In genomic region chr22:50525104-50525958, GRCh38 we compare ENCODE assay signal across 8 cellular contexts. TPM values are rescaled to one million over a fixed set of nuclear protein-coding genes. Genes with fewer than 3 reads are reported as not detected.
DNase-seq lines count a peak whose midpoint lies in the region; ATAC-seq, FAIRE-seq and TF ChIP-seq lines count a peak whose summit lies in the region.

SCO2 (minus strand) TSS chr22:50525598; CDS start chr22:50524411, 1,187 bp downstream.

- peaks cover 24% of the 10 kb centered on the region for H3K4me1 ChIP-seq in CD8-positive, alpha-beta memory T cell (ENCODE audit: insufficient read depth, low read length)
- H3K4me1 ChIP-seq in H1 (replicated peaks in 1 of 4; ENCODE audit: control insufficient read depth in 3 of 4, insufficient read depth in 4 of 4, low read length in 3 of 4), result peaks cover 0 to 14% (median 6%) of the 10 kb centered on the region in 4 experiments; a peak in 5 of 7 replicates

- peaks cover 18% of the 10 kb centered on the region; the same call in 1 of the 2 replicates for H3K23me2 ChIP-seq in H1 (ENCODE audit: low read depth, low read length)

- peak within 1 kb of the TSS; percentile 81 for H4K91ac ChIP-seq in H1 (replicated peaks; ENCODE audit: insufficient read length, low read length)

- CTCF ChIA-PET in CD8-positive, alpha-beta memory T cell (lab: Charles Lee), result interaction anchor here (0.8 to 6.7 kb wide), 55 partner anchors 8 to 334 kb away, joined by 3 to 91 read pairs (median 5); partner anchors contain the start of genes ADM2, ARSA, CHKB and DENND6B
- CTCF ChIA-PET in H1 (lab: Charles Lee; ENCODE audit: partially characterized antibody), result interaction anchor here (0.6 to 3.4 kb wide), 30 partner anchors 8 to 277 kb away, joined by 3 to 36 read pairs (median 4); partner anchors contain the start of genes DENND6B, KLHDC7B, LMF2 and NCAPH2

- H4K8ac ChIP-seq in H1 (ENCODE audit: extremely low read depth, insufficient read depth, low read length), result peak within 1 kb of the TSS; percentile 80

- peak within 1 kb of the TSS; percentile 70 to 88 for H3K4me2 ChIP-seq in H1 (ENCODE audit: insufficient read depth in 1 of 2, low read depth in 2 of 2, low read length in 2 of 2)

- H3K18ac ChIP-seq in H1 (ENCODE audit: extremely low read depth, low read length), result peak within 1 kb of the TSS; percentile 60

- no peak within 1 kb of the TSS for H3K56ac ChIP-seq in H1 (replicated peaks; ENCODE audit: insufficient read length, low read depth, low read length)

- H3K4me1 Mint-ChIP-seq in CD8-positive, alpha-beta memory T cell, result peaks cover 21 to 38% (median 27%) of the 10 kb centered on the region in 3 donors

- no peaks in the 10 kb centered on the region for H3K79me1 ChIP-seq in H1 (ENCODE audit: low read depth, low read length)

- no peaks in the 10 kb centered on the region for H3K27me3 Mint-ChIP-seq in CD8-positive, alpha-beta memory T cell

- TF ChIP-seq POLR2A in H1 (IDR thresholded peaks at IDR 0.05; ENCODE audit: control extremely low read depth in 1 of 2, low read depth in 2 of 2, low read length in 2 of 2), result 0 out of 3 replicates have a peak, but pooled peaks of 1 of the 2 experiments have one; percentile 33

- H3K14ac ChIP-seq in H1 (ENCODE audit: insufficient read length), result no peak within 1 kb of the TSS

- H3K9ac ChIP-seq in H1 (replicated peaks in 1 of 4; ENCODE audit: extremely low read depth in 1 of 4, low read depth in 3 of 4, low read length in 3 of 4), result peak within 1 kb of the TSS; percentile 6 to 76 (median 67)

- no peak within 1 kb of the TSS for H2AFZ ChIP-seq in H1 (ENCODE audit: low read length)

- H3K9me3 ChIP-seq in CD8-positive, alpha-beta memory T cell (ENCODE audit: low read length), result no peaks in the 10 kb centered on the region
- no peaks in the 10 kb centered on the region for H3K9me3 ChIP-seq in H1 (ENCODE audit: insufficient read depth in 2 of 2, low read depth in 1 of 2, low read length in 1 of 2)

- 1% methylated on average over 69 of the region's 99 CpGs; no CpG with 5 or more reads in 1 of the 2 experiments for WGBS in H1 (ENCODE audit: extremely low coverage in 1 of 2, insufficient coverage in 1 of 2, insufficient read length in 1 of 2, insufficient replicate concordance in 2 of 2, low coverage in 1 of 2, low lambda C conversion rate in 2 of 2, missing lambda C conversion rate in 1 of 2), 2 experiments

- peak within 1 kb of the TSS; percentile 70 for H4K5ac ChIP-seq in H1 (ENCODE audit: insufficient read length, low read depth, low read length)

- H3K4me3 Mint-ChIP-seq in CD8-positive, alpha-beta memory T cell, result peak within 1 kb of the TSS; percentile 85 to 93 (median 89)

- no peak within 1 kb of the TSS for H2BK12ac ChIP-seq in H1 (ENCODE audit: low read depth, low read length)

- no peak within 1 kb of the TSS for H2BK120ac ChIP-seq in H1 (replicated peaks; ENCODE audit: low read depth, low read length)

- TF ChIP-seq CTCF in H1 (IDR thresholded peaks at IDR 0.05; ENCODE audit: control extremely low read depth in 1 of 3, insufficient read depth in 1 of 3, low read depth in 1 of 3, low read length in 3 of 3), result peak; percentile 49 to 61 (median 52)

- POLR2A ChIA-PET in CD8-positive, alpha-beta memory T cell (lab: Charles Lee), result interaction anchor here (0.9 to 4.9 kb wide), 24 partner anchors 8 to 335 kb away, joined by 3 to 93 read pairs (median 6); partner anchors contain the start of genes ADM2, ARSA, CHKB and CPT1B
- POLR2A ChIA-PET in H1 (lab: Charles Lee; ENCODE audit: partially characterized antibody), result interaction anchor here (0.6 to 3.0 kb wide), 17 partner anchors 9 to 85 kb away, joined by 3 to 32 read pairs (median 4); partner anchors contain the start of genes LMF2, NCAPH2 and SYCE3

- H3K9me3 Mint-ChIP-seq in CD8-positive, alpha-beta memory T cell, result no peaks in the 10 kb centered on the region

- H2BK5ac ChIP-seq in H1 (ENCODE audit: low read depth, low read length), result peak within 1 kb of the TSS; percentile 85; the same call in 1 of the 2 replicates

- peak within 1 kb of the TSS; percentile 80 for H3K27ac ChIP-seq in CD8-positive, alpha-beta memory T cell (ENCODE audit: low read depth, low read length)
- H3K27ac ChIP-seq in H1 (ENCODE audit: low read depth, low read length), result no peak within 1 kb of the TSS; the same call in 1 of the 2 replicates

- no peaks in the 10 kb centered on the region for H3K79me2 ChIP-seq in H1 (ENCODE audit: control insufficient read depth in 1 of 2, insufficient read depth in 2 of 2, low read length in 2 of 2)

- H3K23ac ChIP-seq in H1 (ENCODE audit: insufficient read length), result no peak within 1 kb of the TSS

- DNase-seq in CD8-positive, alpha-beta memory T cell, result peak; percentile 96 to 99 (median 97)
- DNase-seq in HS-27A (ENCODE audit: low read depth), result peak; percentile 79
- peak; percentile 93 for DNase-seq in NK-92 treated with Interleukin-12 subunit alpha and Interleukin-12 subunit beta, amount 100 ng/mL, for 24 hours (lab: John Stamatoyannopoulos, UW)
- peak; percentile 95 to 98 (median 97) for DNase-seq in activated CD8-positive, alpha-beta memory T cell treated with anti-CD3 and anti-CD28 coated beads for 48 hours (ENCODE audit: low read depth in 2 of 3, low spot score in 2 of 3)
- peak; percentile 89 to 96 for DNase-seq in H1 (ENCODE audit: low read depth in 1 of 2, low spot score in 2 of 2)
- peak; percentile 99 for DNase-seq in mesenteric fat pad (ENCODE audit: low spot score)
- DNase-seq in stimulated activated CD8-positive, alpha-beta memory T cell treated with anti-CD3 and anti-CD28 coated beads, Interleukin-15, amount 100 ng/mL, for 1 hour (ENCODE audit: low read depth), result peak; percentile 92

- no peak within 1 kb of the TSS for H2BK15ac ChIP-seq in H1 (ENCODE audit: low read length)

- no peak for FAIRE-seq in H1 (lab: Jason Lieb, UNC)

- H3K36me3 Mint-ChIP-seq in CD8-positive, alpha-beta memory T cell, result peaks cover 0 to 25% (median 3%) of the 10 kb centered on the region in 3 donors

- no peak for TF ChIP-seq EP300 in H1 (IDR thresholded peaks at IDR 0.05; ENCODE audit: borderline replicate concordance in 1 of 2, low read depth in 2 of 2, low read length in 2 of 2)

- peak; percentile 38 for ATAC-seq in GM19455 (IDR thresholded peaks at IDR 0.05; ENCODE audit: unreplicated experiment)

- H2BK20ac ChIP-seq in H1 (ENCODE audit: low read length), result no peak within 1 kb of the TSS

- 0 out of 2 replicates have a peak within 1 kb of the TSS, but pooled peaks have one; percentile 55 for H2AK5ac ChIP-seq in H1 (ENCODE audit: low read depth, low read length)

- peaks cover 5 to 25% of the 10 kb centered on the region in 2 experiments for H4K20me1 ChIP-seq in H1 (replicated peaks in 1 of 2; ENCODE audit: control insufficient read depth in 1 of 2, insufficient read depth in 2 of 2, low read length in 2 of 2)

- TF ChIP-seq RAD21 in H1 (IDR thresholded peaks at IDR 0.05 in 1 of 2, conservative IDR thresholded peaks at IDR 0.05 in 1 of 2; ENCODE audit: low read depth in 2 of 2, low read length in 2 of 2), result peak; percentile 32 to 51; a peak in 3 of 4 replicates

- H3K27ac Mint-ChIP-seq in CD8-positive, alpha-beta memory T cell, result peak within 1 kb of the TSS; percentile 85 to 99 (median 88)

- H3K4me3 ChIP-seq in CD8-positive, alpha-beta memory T cell (ENCODE audit: low read length), result peak within 1 kb of the TSS; percentile 64
- H3K4me3 ChIP-seq in H1 (ENCODE audit: extremely low read depth in 1 of 4, insufficient read depth in 2 of 4, low read depth in 3 of 4, low read length in 4 of 4), result peak within 1 kb of the TSS; percentile 63 to 78 (median 67)

- no peaks in the 10 kb centered on the region for H3K27me3 ChIP-seq in CD8-positive, alpha-beta memory T cell (ENCODE audit: insufficient read depth, low read length, poor library complexity, severe bottlenecking)
- H3K27me3 ChIP-seq in H1 (replicated peaks in 1 of 4; ENCODE audit: control insufficient read depth in 3 of 4, extremely low read depth in 1 of 4, insufficient read depth in 3 of 4, low read length in 3 of 4), result peaks cover 21 to 37% (median 31%) of the 10 kb centered on the region in 4 experiments

- no peaks in the 10 kb centered on the region for H3K36me3 ChIP-seq in CD8-positive, alpha-beta memory T cell (ENCODE audit: insufficient read depth, low read length)
- H3K36me3 ChIP-seq in H1 (ENCODE audit: control insufficient read depth in 2 of 4, insufficient read depth in 4 of 4, low read length in 3 of 4), result peaks cover 4 to 16% (median 11%) of the 10 kb centered on the region in 4 experiments; a peak in 6 of 8 replicates

- peak within 1 kb of the TSS; percentile 91 for H3K4ac ChIP-seq in H1 (replicated peaks; ENCODE audit: insufficient read length, low read depth, low read length)

TF ChIP-seq in H1, 55 proteins besides CTCF, POLR2A, EP300 and RAD21 (continues in another document):
- peak; percentile 62 for TF ChIP-seq PHF8 (conservative IDR thresholded peaks at IDR 0.05; ENCODE audit: low read depth, low read length)
- TF ChIP-seq SAP30 (IDR thresholded peaks at IDR 0.05; ENCODE audit: insufficient read depth, insufficient replicate concordance, low read length), result no peak
- peak; percentile 93 for TF ChIP-seq NRF1 (IDR thresholded peaks at IDR 0.05; ENCODE audit: low read depth, low read length)
- TF ChIP-seq EGR1 (IDR thresholded peaks at IDR 0.05; ENCODE audit: borderline replicate concordance, low read depth, low read length), result peak; percentile 76; the same call in 1 of the 2 replicates
- TF ChIP-seq E2F6 (IDR thresholded peaks at IDR 0.05), result peak; percentile 87
- no peak for TF ChIP-seq CTBP2 (IDR thresholded peaks at IDR 0.05; ENCODE audit: borderline replicate concordance, insufficient read depth, insufficient read length, low read length)
- peak in 1 of 2 experiments; percentile 73; a peak in 2 of 4 replicates for TF ChIP-seq SIN3A (conservative IDR thresholded peaks at IDR 0.05 in 1 of 2, IDR thresholded peaks at IDR 0.05 in 1 of 2; ENCODE audit: low read depth in 1 of 2, low read length in 2 of 2)

RNA-seq across cellular contexts. Expression of gene SCO2, which starts in this region (rescaled TPM):
- total RNA-seq in CD8-positive, alpha-beta memory T cell, result 1 to 10 TPM; 2.4 to 3.5 TPM
- polyA plus RNA-seq in CD8-positive, alpha-beta memory T cell, result 6.5 TPM
- total RNA-seq in H1 (2021; fragmentation: NEBNext Ultra II Directional; extraction: Animal tissue kit (Norgen Biotek cat#: 25700)), result 2.2 TPM in 1 of 2 replicates, not detected in the other
- polyA plus RNA-seq in H1 (2011; rRNA removed), result 2.0 and 2.5 TPM in 2 replicates
- polyA plus RNA-seq in H1 (2011; cell fraction: cytosol; rRNA removed), result 0.54 TPM
- polyA plus RNA-seq in H1 (2011; cell fraction: nucleus; rRNA removed), result 1.8 TPM
- 0.31 to 1.3 TPM (median 0.68 TPM) in 3 of 4 replicates, not detected in the other for polyA plus RNA-seq in H1 (2012, experiment 1 of 2)
- polyA plus RNA-seq in H1 (2012, experiment 2 of 2), result 1.3 TPM
- polyA plus RNA-seq in H1 (2013, experiment 1 of 2), result 0.10 TPM
- polyA plus RNA-seq in H1 (2013, experiment 2 of 2), result not detected
- polyA minus RNA-seq in H1 (2011; rRNA and poly(A)+ RNA removed), result not detected in 2 replicates
- polyA minus RNA-seq in H1 (2011; cell fraction: cytosol; rRNA and poly(A)+ RNA removed), result not detected
- 2.1 TPM for polyA minus RNA-seq in H1 (2011; cell fraction: nucleus; rRNA and poly(A)+ RNA removed)
- 9.6 TPM for total RNA-seq in mesenteric fat pad
